Comparison of ENCODE assay signal across 24 cellular contexts in the genomic region with DNA sequence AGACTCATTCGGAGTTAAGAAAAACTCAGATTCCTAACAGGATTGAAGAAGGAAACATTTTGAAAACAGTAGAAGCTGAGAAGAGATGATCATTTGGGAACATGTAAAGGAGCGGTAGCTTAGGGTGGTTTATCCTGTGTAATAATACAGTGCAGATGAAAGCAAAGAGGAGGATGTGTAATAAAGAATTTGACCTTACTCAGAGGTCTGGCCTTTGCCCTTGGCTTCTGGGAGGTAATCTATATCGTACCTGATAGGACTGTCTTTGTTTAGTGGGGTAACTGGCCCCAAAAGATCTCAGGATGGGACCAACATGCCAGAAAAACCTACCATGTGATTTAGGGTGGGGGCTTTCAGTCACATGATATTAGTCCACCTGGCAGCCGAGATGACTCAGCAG. TPM values are rescaled to one million over a fixed set of nuclear protein-coding genes. Genes with fewer than 3 reads are reported as not detected.
A peak's percentile ranks its signal among the peaks of the same experiment; 100 is the strongest.
DNase-seq lines count a peak whose midpoint lies in the region; ATAC-seq and TF ChIP-seq lines count a peak whose summit lies in the region.
"Had no signal": no experiment of that assay in that cellular context is flagged by ENCODE, and none has a peak within 500 bp of the region (broad histone marks: within the 10 kb centered on the region; RNA-seq: fewer than 3 reads in every experiment).

No MANE protein-coding gene starts in this region.

- DNase-seq in MCF 10A (ENCODE audit: unreplicated experiment) (no peak), mammary epithelial cell (no peak), GM23338 (ENCODE audit: low spot score) (no peak), progenitor cell of endocrine pancreas (ENCODE audit: low spot score, unreplicated experiment) (no peak), vagina (ENCODE audit: extremely low spot score in 2 of 2) (no peak), posterior vena cava (ENCODE audit: low spot score) (no peak)
- DNase-seq in activated naive CD8-positive, alpha-beta T cell treated with anti-CD3 and anti-CD28 coated beads for 36 hours = no peak
- DNase-seq: Calu3; CD8-positive, alpha-beta memory T cell; H7; KG1; NCI-H1048; NCI-H1417; NCI-H1694; NCI-H2081; NCI-H2227 treated with DMSO at 0.1 percent for 48 hours; NCI-H526 treated with DMSO at 0.1 percent for 48 hours; PC-9; Right ventricle myocardium superior had no signal

- no peak overlapping the region for H3K27ac ChIP-seq in mammary epithelial cell (ENCODE audit: insufficient read depth, low read depth, low read length)
- peak overlapping the region; percentile 48; the same call in 1 of the 2 replicates for H3K27ac ChIP-seq in GM23338 (ENCODE audit: low read depth)
- no peak overlapping the region for H3K27ac ChIP-seq in vagina
- H3K27ac ChIP-seq: C4-2B, PC-9 had no signal

- H3K27me3 ChIP-seq in mammary epithelial cell (ENCODE audit: insufficient read depth, low read length) (no peaks in the 10 kb centered on the region), GM23338 (ENCODE audit: insufficient read depth) (no peaks in the 10 kb centered on the region), vagina (no peaks in the 10 kb centered on the region)

- H3K4me1 Mint-ChIP-seq in MCF 10A (ENCODE audit: insufficient read depth, unreplicated experiment) = peaks cover 4% of the 10 kb centered on the region
- H3K4me1 Mint-ChIP-seq in GM23338 = peaks cover 3% of the 10 kb centered on the region; the same call in 1 of the 3 replicates
- H3K4me1 Mint-ChIP-seq in activated naive CD8-positive, alpha-beta T cell treated with anti-CD3 and anti-CD28 coated beads for 36 hours = peaks cover 2% of the 10 kb centered on the region
- peaks cover 2% of the 10 kb centered on the region for H3K4me1 Mint-ChIP-seq in progenitor cell of endocrine pancreas (ENCODE audit: low read depth)
- H3K4me1 Mint-ChIP-seq: CD8-positive, alpha-beta memory T cell had no signal

- no peak overlapping the region for H3K9ac ChIP-seq in mammary epithelial cell (ENCODE audit: insufficient read depth, low read length)

- WGBS in mammary epithelial cell (ENCODE audit: low coverage, missing lambda C conversion rate) = 97% methylated on average over 4 of the region's 4 CpGs

- H3K27ac Mint-ChIP-seq in MCF 10A (ENCODE audit: low read depth, unreplicated experiment) = peak overlapping the region; percentile 49
- peak overlapping the region; percentile 27 for H3K27ac Mint-ChIP-seq in GM23338
- peak overlapping the region; percentile 7 for H3K27ac Mint-ChIP-seq in activated naive CD8-positive, alpha-beta T cell treated with anti-CD3 and anti-CD28 coated beads for 36 hours
- H3K27ac Mint-ChIP-seq in progenitor cell of endocrine pancreas = peak overlapping the region; percentile 9

- H4K20me1 ChIP-seq in mammary epithelial cell (ENCODE audit: insufficient read depth, low read length) = no peaks in the 10 kb centered on the region
- H4K20me1 ChIP-seq in GM23338 (replicated peaks; ENCODE audit: insufficient read depth) = no peaks in the 10 kb centered on the region; the same call in 1 of the 2 replicates

- TF ChIP-seq CTCF in MCF 10A (IDR thresholded peaks at IDR 0.05; ENCODE audit: unreplicated experiment) = no peak
- TF ChIP-seq CTCF in mammary epithelial cell (conservative IDR thresholded peaks at IDR 0.05 in 1 of 2, IDR thresholded peaks at IDR 0.05 in 1 of 2; ENCODE audit: extremely low read depth in 1 of 2, insufficient read depth in 1 of 2, low read depth in 1 of 2, low read length in 2 of 2) = no peak
- TF ChIP-seq CTCF in GM23338 (conservative IDR thresholded peaks at IDR 0.05; ENCODE audit: low read depth in 2 of 2) = no peak
- TF ChIP-seq CTCF in progenitor cell of endocrine pancreas (IDR thresholded peaks at IDR 0.05; ENCODE audit: unreplicated experiment) = no peak
- no peak for TF ChIP-seq CTCF in vagina (IDR thresholded peaks at IDR 0.05)

- intact Hi-C loops in MCF 10A (cut with micrococcal nuclease) = no loop called here
- intact Hi-C loops in mammary epithelial cell (cut with micrococcal nuclease) = no loop called here
- intact Hi-C loops in vagina (cut with DNase I) = no loop called here
- intact Hi-C loops in posterior vena cava (cut with DNase I) = no loop called here

- H3K9me3 ChIP-seq in mammary epithelial cell (replicated peaks; ENCODE audit: insufficient read depth, low read length) (no peaks in the 10 kb centered on the region), vagina (no peaks in the 10 kb centered on the region)

- no peaks in the 10 kb centered on the region for H3K27me3 Mint-ChIP-seq in MCF 10A (ENCODE audit: insufficient read depth, unreplicated experiment)
- H3K27me3 Mint-ChIP-seq in GM23338 (ENCODE audit: insufficient read depth, low read depth, poor library complexity) = no peaks in the 10 kb centered on the region
- H3K27me3 Mint-ChIP-seq in activated naive CD8-positive, alpha-beta T cell treated with anti-CD3 and anti-CD28 coated beads for 36 hours = no peaks in the 10 kb centered on the region
- no peaks in the 10 kb centered on the region for H3K27me3 Mint-ChIP-seq in progenitor cell of endocrine pancreas
- H3K27me3 Mint-ChIP-seq: CD8-positive, alpha-beta memory T cell had no signal

- H3K79me2 ChIP-seq in mammary epithelial cell (ENCODE audit: insufficient read depth, low read length) = peaks cover 8% of the 10 kb centered on the region
- no peaks in the 10 kb centered on the region for H3K79me2 ChIP-seq in GM23338 (replicated peaks; ENCODE audit: insufficient read depth)

- H3K4me1 ChIP-seq in mammary epithelial cell (ENCODE audit: insufficient read depth, low read length) = peaks cover 10% of the 10 kb centered on the region
- H3K4me1 ChIP-seq in GM23338 (ENCODE audit: insufficient read depth) = no peaks in the 10 kb centered on the region
- no peaks in the 10 kb centered on the region for H3K4me1 ChIP-seq in vagina

- H3K4me2 ChIP-seq in mammary epithelial cell (ENCODE audit: insufficient read depth, low read depth, low read length) (no peak overlapping the region), GM23338 (no peak overlapping the region)
- H3K4me2 ChIP-seq: PC-9 had no signal

- ATAC-seq in GM23338 (no peak), HG03460 (IDR thresholded peaks at IDR 0.05; ENCODE audit: unreplicated experiment) (no peak)

- dilution Hi-C loops in mammary epithelial cell (cut with HindIII; ENCODE audit: low sequenced_read_pairs) = no loop called here

- H3K36me3 Mint-ChIP-seq in MCF 10A (ENCODE audit: insufficient read depth, unreplicated experiment) (peaks cover 35% of the 10 kb centered on the region), GM23338 (ENCODE audit: low read depth) (peaks cover 18% of the 10 kb centered on the region), progenitor cell of endocrine pancreas (ENCODE audit: insufficient read depth) (peaks cover 21% of the 10 kb centered on the region)
- peaks cover 19% of the 10 kb centered on the region for H3K36me3 Mint-ChIP-seq in activated naive CD8-positive, alpha-beta T cell treated with anti-CD3 and anti-CD28 coated beads for 36 hours

- H3K4me3 ChIP-seq in mammary epithelial cell (replicated peaks in 1 of 3; ENCODE audit: insufficient read depth in 1 of 3, low read depth in 2 of 3, low read length in 3 of 3) (no peak overlapping the region), GM23338 (no peak overlapping the region), vagina (no peak overlapping the region)
- H3K4me3 ChIP-seq: PC-9 had no signal

- no peak for TF ChIP-seq POLR2A in vagina (IDR thresholded peaks at IDR 0.05)

- POLR2A ChIA-PET in MCF 10A (lab: Yijun Ruan, JAX) = no interaction called here

- H3K9me2 ChIP-seq in GM23338 (ENCODE audit: insufficient read depth) = no peaks in the 10 kb centered on the region

- CTCF ChIA-PET in MCF 10A (lab: Yijun Ruan, JAX) = interaction anchor here (0.7 to 1.1 kb wide), 2 partner anchors 52 to 64 kb away, joined by 3 read pairs; no protein-coding TSS in a partner anchor
- CTCF ChIA-PET in mammary epithelial cell (lab: Charles Lee; ENCODE audit: low non-redundant PET) = no interaction called here

- H3K9me3 Mint-ChIP-seq in MCF 10A (ENCODE audit: unreplicated experiment) (no peaks in the 10 kb centered on the region), GM23338 (no peaks in the 10 kb centered on the region), progenitor cell of endocrine pancreas (ENCODE audit: low read depth) (no peaks in the 10 kb centered on the region)
- no peaks in the 10 kb centered on the region for H3K9me3 Mint-ChIP-seq in activated naive CD8-positive, alpha-beta T cell treated with anti-CD3 and anti-CD28 coated beads for 36 hours
- H3K9me3 Mint-ChIP-seq: CD8-positive, alpha-beta memory T cell had no signal

- H2AFZ ChIP-seq in mammary epithelial cell (ENCODE audit: low read depth, low read length) (no peak overlapping the region), GM23338 (no peak overlapping the region)
- H2AFZ ChIP-seq: PC-9 had no signal

- H3F3A ChIP-seq in GM23338 (replicated peaks; ENCODE audit: low read depth) = no peaks in the 10 kb centered on the region

- H3K36me3 ChIP-seq in mammary epithelial cell (ENCODE audit: insufficient read depth, low read length) (peaks cover 9% of the 10 kb centered on the region), GM23338 (ENCODE audit: insufficient read depth) (peaks cover 8% of the 10 kb centered on the region; the same call in 1 of the 2 replicates), vagina (peaks cover 0 to 18% of the 10 kb centered on the region in 2 donors)

- H3K4me3 Mint-ChIP-seq in MCF 10A (ENCODE audit: unreplicated experiment) (no peak overlapping the region), GM23338 (no peak overlapping the region), progenitor cell of endocrine pancreas (ENCODE audit: low read depth) (no peak overlapping the region)
- H3K4me3 Mint-ChIP-seq in activated naive CD8-positive, alpha-beta T cell treated with anti-CD3 and anti-CD28 coated beads for 36 hours = no peak overlapping the region
- H3K4me3 Mint-ChIP-seq: CD8-positive, alpha-beta memory T cell had no signal

- BruUV-seq in MCF 10A (replicated peaks; lab: Mats Ljungman, UMichigan) = no TSS peak
- no TSS peak for BruUV-seq in mammary epithelial cell (replicated peaks; lab: Mats Ljungman, UMichigan)

- in situ Hi-C loops in mammary epithelial cell (cut with MboI; ENCODE audit: low sequenced_read_pairs in 2 of 2) = no loop called here

RNA-seq across cellular contexts. Expression of a gene that starts 23.4 kb away (rescaled TPM):
- total RNA-seq in MCF 10A (2022) = 32.5 and 37.6 TPM in 2 replicates
- 10 to 100 TPM; 35.0 to 40.3 TPM for total RNA-seq in mammary epithelial cell
- polyA plus RNA-seq in mammary epithelial cell = 21.3 TPM
- 35.2 TPM for polyA minus RNA-seq in mammary epithelial cell
- 25.8 and 33.2 TPM in 2 replicates for total RNA-seq in GM23338 (2014; rRNA removed; shearing (Covaris generic))
- 7.6 and 8.0 TPM in 2 replicates for polyA plus RNA-seq in GM23338 (2016; fragmentation: Nextera tagmentation; extraction: Ambion mirVana)
- 10 to 100 TPM; 16.3 to 16.4 TPM for total RNA-seq in activated naive CD8-positive, alpha-beta T cell treated with anti-CD3 and anti-CD28 coated beads for 36 hours
- total RNA-seq in progenitor cell of endocrine pancreas = 46.9 and 48.8 TPM in 2 replicates
- total RNA-seq in vagina = 30.0 TPM
- total RNA-seq in posterior vena cava = 10 to 100 TPM; 48.2 to 48.9 TPM

RNA-seq across cellular contexts. Expression of a gene that starts 23.4 kb away (rescaled TPM):
- total RNA-seq in MCF 10A (2022) (not detected in 2 replicates), mammary epithelial cell (not detected), progenitor cell of endocrine pancreas (0.40 and 1.1 TPM in 2 replicates), vagina (not detected), posterior vena cava (not detected)
- polyA plus RNA-seq in mammary epithelial cell (0.28 TPM), GM23338 (2016; fragmentation: Nextera tagmentation; extraction: Ambion mirVana) (not detected in 2 replicates)
- polyA minus RNA-seq in mammary epithelial cell = not detected
- total RNA-seq in GM23338 (2014; rRNA removed; shearing (Covaris generic)) = not detected in 2 replicates
- total RNA-seq in activated naive CD8-positive, alpha-beta T cell treated with anti-CD3 and anti-CD28 coated beads for 36 hours = not detected
- total RNA-seq: A673; Calu3; CD8-positive, alpha-beta memory T cell; H7; NCI-H460; PC-9; Right ventricle myocardium superior; RPMI7951 had no signal
- polyA plus RNA-seq: CD8-positive, alpha-beta memory T cell had no signal

RNA-seq across cellular contexts. Expression of a gene that starts 46.0 kb away (rescaled TPM):
- total RNA-seq in MCF 10A (2022) (63.8 and 69.0 TPM in 2 replicates), mammary epithelial cell (10 to 100 TPM; 33.5 to 36.9 TPM), progenitor cell of endocrine pancreas (63.1 and 63.3 TPM in 2 replicates), vagina (25.3 TPM), posterior vena cava (10 to 100 TPM; 29.7 TPM)
- polyA plus RNA-seq in mammary epithelial cell (53.1 TPM), GM23338 (2016; fragmentation: Nextera tagmentation; extraction: Ambion mirVana) (47.9 and 58.1 TPM in 2 replicates)
- polyA minus RNA-seq in mammary epithelial cell = 16.3 TPM
- total RNA-seq in GM23338 (2014; rRNA removed; shearing (Covaris generic)) = 58.7 and 71.8 TPM in 2 replicates
- total RNA-seq in activated naive CD8-positive, alpha-beta T cell treated with anti-CD3 and anti-CD28 coated beads for 36 hours = 10 to 100 TPM; 69.5 to 70.2 TPM
